1 cellular context compared by ENCODE assay signal in genomic region chr6:52876056-52876787, GRCh38.
TF ChIP-seq lines count a peak whose summit lies in the region.

No MANE protein-coding gene starts in this region.

TF ChIP-seq in K562, 482 proteins besides CTCF, POLR2A, EP300 and RAD21 (continued from another document):
- TF ChIP-seq ZNF561 (CRISPR knock-in tag; conservative IDR thresholded peaks at IDR 0.05) (no peak), ZNF408 (CRISPR knock-in tag; IDR thresholded peaks at IDR 0.05; ENCODE audit: low read depth) (no peak)
